Comparison of ENCODE assay signal across 8 cellular contexts in the genomic region with DNA sequence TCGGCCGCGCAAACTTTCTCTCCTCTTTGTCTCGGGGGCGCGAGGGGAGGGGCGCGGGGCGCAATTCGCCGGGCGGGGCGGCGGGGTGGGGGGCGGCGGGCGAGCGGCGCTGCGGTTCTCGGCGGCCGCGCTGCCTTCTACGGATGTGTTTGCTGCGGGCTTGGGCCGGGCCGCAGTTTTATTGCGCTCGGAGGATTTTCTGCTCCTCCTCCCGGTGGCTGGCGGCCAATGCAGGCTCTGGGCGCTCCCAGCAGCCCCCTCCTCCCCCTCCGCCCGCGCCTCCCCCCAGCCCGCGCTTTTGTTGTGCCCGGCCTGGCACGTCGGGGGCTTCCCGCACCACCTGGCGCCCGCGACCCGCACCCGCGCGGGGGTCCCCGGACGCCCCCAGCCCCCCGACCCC. TPM values are rescaled to one million over a fixed set of nuclear protein-coding genes. Genes with fewer than 3 reads are reported as not detected.
DNase-seq lines count a peak whose midpoint lies in the region; ATAC-seq and TF ChIP-seq lines count a peak whose summit lies in the region.

A gene with protein sequence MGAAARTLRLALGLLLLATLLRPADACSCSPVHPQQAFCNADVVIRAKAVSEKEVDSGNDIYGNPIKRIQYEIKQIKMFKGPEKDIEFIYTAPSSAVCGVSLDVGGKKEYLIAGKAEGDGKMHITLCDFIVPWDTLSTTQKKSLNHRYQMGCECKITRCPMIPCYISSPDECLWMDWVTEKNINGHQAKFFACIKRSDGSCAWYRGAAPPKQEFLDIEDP (minus strand): TSS at position 154 of the 400 bp plus-strand sequence. CDS start 299 bp downstream, outside the sequence.

- intact Hi-C loops in left cardiac atrium (cut with DNase I): no loop called here

- no peaks in the 10 kb centered on the region for H3K9me2 ChIP-seq in Karpas-422 (replicated peaks; ENCODE audit: insufficient read depth, low read length)

- H3K9me3 ChIP-seq in tibial nerve (no peaks in the 10 kb centered on the region), Karpas-422 (ENCODE audit: low read length) (no peaks in the 10 kb centered on the region)

- no peak within 1 kb of the TSS for H3K9ac ChIP-seq in Karpas-422 (ENCODE audit: low read length)

- H3K27me3 ChIP-seq in tibial nerve: no peaks in the 10 kb centered on the region
- H3K27me3 ChIP-seq in Karpas-422 (ENCODE audit: low read length): no peaks in the 10 kb centered on the region

- peak in 1 of 2 donors; percentile 91 for TF ChIP-seq EP300 in tibial nerve (IDR thresholded peaks at IDR 0.05)

- H4K20me1 ChIP-seq in Karpas-422 (ENCODE audit: insufficient read depth, low read depth, low read length): no peaks in the 10 kb centered on the region

- no peak within 1 kb of the TSS for H2AFZ ChIP-seq in Karpas-422 (ENCODE audit: low read length)

- H3K4me1 ChIP-seq in tibial nerve (peaks cover 0 to 56% (median 35%) of the 10 kb centered on the region in 4 donors), Karpas-422 (ENCODE audit: low read length) (no peaks in the 10 kb centered on the region)

- H3K4me3 ChIP-seq in tibial nerve: peak within 1 kb of the TSS; percentile 67 to 98 (median 84)
- no peak within 1 kb of the TSS for H3K4me3 ChIP-seq in Karpas-422 (ENCODE audit: low read length)

- peak in 4 of 5 experiments; percentile 7 to 41 (median 28) for TF ChIP-seq CTCF in tibial nerve (IDR thresholded peaks at IDR 0.05)

- peak; percentile 79 to 81 for ATAC-seq in left cardiac atrium

- no peak within 1 kb of the TSS for H3K4me2 ChIP-seq in Karpas-422 (ENCODE audit: low read depth, low read length, poor library complexity, severe bottlenecking)

- peak within 1 kb of the TSS; percentile 82 to 100 (median 96) for H3K27ac ChIP-seq in tibial nerve
- H3K27ac ChIP-seq in Karpas-422 (ENCODE audit: low read length): no peak within 1 kb of the TSS

- DNase-seq in DMS79 (lab: John Stamatoyannopoulos, UW) (peak; percentile 32), NCI-H1092 (lab: John Stamatoyannopoulos, UW) (peak; percentile 77), SW480 (ENCODE audit: low spot score) (peak; percentile 74), amniotic epithelial cell (ENCODE audit: low read depth) (peak; percentile 75), left cardiac atrium (peak; percentile 92), pons (ENCODE audit: low spot score) (peak; percentile 76), tibial nerve (ENCODE audit: low spot score in 2 of 2) (peak; percentile 83 to 89), Karpas-422 (no peak)

- no peaks in the 10 kb centered on the region for H3K79me2 ChIP-seq in Karpas-422 (ENCODE audit: low read length)

- WGBS in tibial nerve, 2 donors: 2% methylated on average over 17 of the region's 52 CpGs; no CpG with 5 or more reads in 1 of the 2 donors

- peak in 1 of 2 donors; percentile 30 for TF ChIP-seq POLR2A in tibial nerve (IDR thresholded peaks at IDR 0.05)

- H3K36me3 ChIP-seq in tibial nerve: no peaks in the 10 kb centered on the region
- H3K36me3 ChIP-seq in Karpas-422 (ENCODE audit: insufficient read depth, low read length): no peaks in the 10 kb centered on the region

RNA-seq across cellular contexts. Expression of the gene that starts here (rescaled TPM):
- total RNA-seq in left cardiac atrium: 100 to 1,000 TPM; 161 to 191 TPM
- total RNA-seq in tibial nerve: 100 to 1,000 TPM; 187 to 456 (median 339) TPM
- 0.07 TPM in 1 of 2 replicates, not detected in the other for total RNA-seq in Karpas-422 (2014; rRNA removed; shearing (Covaris generic); ENCODE audit: low replicate concordance)

Comparison
In these comparisons a context has a peak if more than half of its experiments do, and no peak if none do; other contexts are left out.
1. RNA of the gene that starts here (total RNA-seq): 187 to 456 TPM in tibial nerve and 161 to 191 TPM in left cardiac atrium; 0.07 TPM in Karpas-422; every median in the first group is over 100 times any median in the second.